19 cellular contexts compared by ENCODE assay signal in genomic region chr5:137217599-137218200, GRCh38.
DNase-seq lines count a peak whose midpoint lies in the region; ATAC-seq and TF ChIP-seq lines count a peak whose summit lies in the region.
"Had no signal": no experiment of that assay in that cellular context is flagged by ENCODE, and none has a peak within 500 bp of the region (broad histone marks: within the 10 kb centered on the region; RNA-seq: fewer than 3 reads in every experiment).

No MANE protein-coding gene starts in this region.

- TF ChIP-seq CTCF in 22Rv1 (IDR thresholded peaks at IDR 0.05) (no peak), HFFc6 (IDR thresholded peaks at IDR 0.05) (no peak)

- ATAC-seq in GM19351 (IDR thresholded peaks at IDR 0.05; ENCODE audit: unreplicated experiment), result no peak
- ATAC-seq: activated CD8-positive, alpha-beta T cell treated with anti-CD3 and anti-CD28 coated beads for 36 hours; left lobe of liver; stimulated activated effector memory CD8-positive, alpha-beta T cell treated with anti-CD3 and anti-CD28 coated beads, Interleukin-12 subunit alpha, Interleukin-12 subunit beta, amount 100 ng/mL, for 72 hours had no signal

- H3K4me3 Mint-ChIP-seq in HFFc6, result peak overlapping the region; percentile 40
- H3K4me3 Mint-ChIP-seq: activated CD8-positive, alpha-beta T cell treated with anti-CD3 and anti-CD28 coated beads for 36 hours; activated T-helper 1 cell treated with anti-CD3 and anti-CD28 coated beads, Interleukin-12 subunit alpha, Interleukin-12 subunit beta, Interleukin-2, Interleukin-4 antibody, amounts not matched to agents 30 ng/mL and 10 ng/mL and 1 ng/mL, durations not matched to agents 14 hours and 24 hours and 36 hours; CD8-positive, alpha-beta memory T cell; stimulated activated effector memory CD8-positive, alpha-beta T cell treated with anti-CD3 and anti-CD28 coated beads, Interleukin-12 subunit alpha, Interleukin-12 subunit beta, amount 100 ng/mL, for 72 hours had no signal

- peak overlapping the region; percentile 66; the same call in 1 of the 2 replicates for H3K27ac Mint-ChIP-seq in HFFc6
- H3K27ac Mint-ChIP-seq: activated CD8-positive, alpha-beta T cell treated with anti-CD3 and anti-CD28 coated beads for 36 hours; activated T-helper 1 cell treated with anti-CD3 and anti-CD28 coated beads, Interleukin-12 subunit alpha, Interleukin-12 subunit beta, Interleukin-2, Interleukin-4 antibody, amounts not matched to agents 30 ng/mL and 10 ng/mL and 1 ng/mL, durations not matched to agents 14 hours and 24 hours and 36 hours; CD8-positive, alpha-beta memory T cell; stimulated activated effector memory CD8-positive, alpha-beta T cell treated with anti-CD3 and anti-CD28 coated beads, Interleukin-12 subunit alpha, Interleukin-12 subunit beta, amount 100 ng/mL, for 72 hours had no signal

- no peaks in the 10 kb centered on the region for H3K9me3 Mint-ChIP-seq in HFFc6
- H3K9me3 Mint-ChIP-seq: activated CD8-positive, alpha-beta T cell treated with anti-CD3 and anti-CD28 coated beads for 36 hours; activated T-helper 1 cell treated with anti-CD3 and anti-CD28 coated beads, Interleukin-12 subunit alpha, Interleukin-12 subunit beta, Interleukin-2, Interleukin-4 antibody, amounts not matched to agents 30 ng/mL and 10 ng/mL and 1 ng/mL, durations not matched to agents 14 hours and 24 hours and 36 hours; stimulated activated effector memory CD8-positive, alpha-beta T cell treated with anti-CD3 and anti-CD28 coated beads, Interleukin-12 subunit alpha, Interleukin-12 subunit beta, amount 100 ng/mL, for 72 hours had no signal

- H3K36me3 Mint-ChIP-seq in HFFc6 (ENCODE audit: low read depth), result no peaks in the 10 kb centered on the region; the same call in 1 of the 2 replicates
- H3K36me3 Mint-ChIP-seq: CD8-positive, alpha-beta memory T cell; stimulated activated effector memory CD8-positive, alpha-beta T cell treated with anti-CD3 and anti-CD28 coated beads, Interleukin-12 subunit alpha, Interleukin-12 subunit beta, amount 100 ng/mL, for 72 hours had no signal

- peak overlapping the region; percentile 87 for H3K27ac ChIP-seq in 22Rv1
- H3K27ac ChIP-seq: colonic mucosa, transverse colon, WERI-Rb-1 had no signal

- peaks cover 76% of the 10 kb centered on the region for H3K4me1 Mint-ChIP-seq in HFFc6 (ENCODE audit: low read depth)
- H3K4me1 Mint-ChIP-seq: CD8-positive, alpha-beta memory T cell; stimulated activated effector memory CD8-positive, alpha-beta T cell treated with anti-CD3 and anti-CD28 coated beads, Interleukin-12 subunit alpha, Interleukin-12 subunit beta, amount 100 ng/mL, for 72 hours had no signal

- peak; percentile 85 for DNase-seq in HFFc6
- DNase-seq in amniotic epithelial cell (ENCODE audit: low read depth), result peak; percentile 56
- DNase-seq in fibroblast of peridontal ligament (ENCODE audit: extremely low read depth), result peak; percentile 46
- DNase-seq in NCI-H2196 (lab: John Stamatoyannopoulos, UW; ENCODE audit: unreplicated experiment), result no peak
- DNase-seq in G401 (ENCODE audit: low spot score), result no peak
- no peak for DNase-seq in COR-L47 (lab: John Stamatoyannopoulos, UW)
- DNase-seq: activated CD8-positive, alpha-beta T cell treated with anti-CD3 and anti-CD28 coated beads for 36 hours; CD8-positive, alpha-beta memory T cell; colonic mucosa; Karpas-422; NCI-H1694 treated with DMSO at 0.1 percent for 48 hours; small intestine; transverse colon; WERI-Rb-1 had no signal

- no peaks in the 10 kb centered on the region for H3K27me3 Mint-ChIP-seq in HFFc6 (ENCODE audit: insufficient read depth)

- in situ Hi-C loops in G401 (cut with HindIII; ENCODE audit: low sequenced_read_pairs), result no loop called here

Comparison
In these comparisons a context has a peak if more than half of its experiments do, and no peak if none do; other contexts are left out.
1. DNase-seq: peak in HFFc6 (single experiment), amniotic epithelial cell (single experiment) and fibroblast of peridontal ligament (single experiment); none in NCI-H2196 (single experiment), G401 (single experiment) and COR-L47 (single experiment).